Comparison of ENCODE assay signal across 1 cellular context in the genomic region with DNA sequence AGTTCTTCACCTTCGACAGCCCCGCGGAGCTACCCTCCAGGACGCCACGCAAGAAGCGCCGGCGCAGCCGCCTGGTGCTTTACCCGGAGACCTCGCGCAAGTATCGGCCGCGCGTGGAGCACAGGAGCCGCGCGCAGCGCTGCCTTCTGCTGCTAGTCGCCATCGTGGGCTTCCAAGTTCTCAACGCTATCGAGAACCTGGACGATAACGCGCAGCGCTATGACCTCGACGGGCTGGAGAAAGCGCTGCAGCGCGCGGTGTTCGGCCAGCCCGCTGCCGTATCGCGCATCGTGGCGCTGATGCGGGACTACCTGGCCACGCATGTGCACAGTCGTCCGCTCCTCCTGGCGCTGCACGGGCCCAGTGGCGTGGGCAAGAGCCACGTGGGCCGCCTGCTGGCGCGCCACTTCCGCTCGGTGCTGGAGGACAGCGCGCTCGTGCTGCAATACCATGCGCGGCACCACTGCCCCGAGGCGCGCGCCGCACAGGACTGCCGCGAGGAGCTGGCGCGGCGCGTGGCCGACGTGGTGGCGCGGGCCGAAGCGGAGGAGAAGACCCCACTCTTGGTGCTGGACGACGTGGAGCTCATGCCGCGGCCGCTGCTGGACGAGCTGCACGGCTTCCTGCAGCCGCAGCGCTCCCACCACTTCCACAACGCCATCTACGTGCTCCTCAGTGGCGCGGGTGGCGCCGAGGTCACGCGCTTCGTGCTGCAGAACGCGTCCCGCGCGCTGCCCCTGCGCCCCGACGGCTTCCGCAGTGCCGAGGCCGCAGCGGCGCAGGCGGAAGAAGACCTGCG.
TF ChIP-seq lines count a peak whose summit lies in the region.

No MANE protein-coding gene starts in this region.

TF ChIP-seq in HCT116, 20 proteins besides CTCF, POLR2A, EP300 and RAD21 (continued from another document):
- TF ChIP-seq SIN3A (IDR thresholded peaks at IDR 0.05; ENCODE audit: low read depth) (no peak), YY1 (IDR thresholded peaks at IDR 0.05; ENCODE audit: extremely low read depth, insufficient replicate concordance, low read depth, low read length) (no peak), EZH2 (IDR thresholded peaks at IDR 0.05) (no peak), POLR2AphosphoS5 (IDR thresholded peaks at IDR 0.05; ENCODE audit: low read depth, low read length) (no peak), EGR1 (IDR thresholded peaks at IDR 0.05; ENCODE audit: low read depth) (no peak), ELF1 (IDR thresholded peaks at IDR 0.05; ENCODE audit: borderline replicate concordance, low read depth) (no peak), TCF7L2 (IDR thresholded peaks at IDR 0.05; ENCODE audit: borderline replicate concordance, extremely low read depth, insufficient read depth, insufficient read length) (no peak)
- TF ChIP-seq, protein P1, sequence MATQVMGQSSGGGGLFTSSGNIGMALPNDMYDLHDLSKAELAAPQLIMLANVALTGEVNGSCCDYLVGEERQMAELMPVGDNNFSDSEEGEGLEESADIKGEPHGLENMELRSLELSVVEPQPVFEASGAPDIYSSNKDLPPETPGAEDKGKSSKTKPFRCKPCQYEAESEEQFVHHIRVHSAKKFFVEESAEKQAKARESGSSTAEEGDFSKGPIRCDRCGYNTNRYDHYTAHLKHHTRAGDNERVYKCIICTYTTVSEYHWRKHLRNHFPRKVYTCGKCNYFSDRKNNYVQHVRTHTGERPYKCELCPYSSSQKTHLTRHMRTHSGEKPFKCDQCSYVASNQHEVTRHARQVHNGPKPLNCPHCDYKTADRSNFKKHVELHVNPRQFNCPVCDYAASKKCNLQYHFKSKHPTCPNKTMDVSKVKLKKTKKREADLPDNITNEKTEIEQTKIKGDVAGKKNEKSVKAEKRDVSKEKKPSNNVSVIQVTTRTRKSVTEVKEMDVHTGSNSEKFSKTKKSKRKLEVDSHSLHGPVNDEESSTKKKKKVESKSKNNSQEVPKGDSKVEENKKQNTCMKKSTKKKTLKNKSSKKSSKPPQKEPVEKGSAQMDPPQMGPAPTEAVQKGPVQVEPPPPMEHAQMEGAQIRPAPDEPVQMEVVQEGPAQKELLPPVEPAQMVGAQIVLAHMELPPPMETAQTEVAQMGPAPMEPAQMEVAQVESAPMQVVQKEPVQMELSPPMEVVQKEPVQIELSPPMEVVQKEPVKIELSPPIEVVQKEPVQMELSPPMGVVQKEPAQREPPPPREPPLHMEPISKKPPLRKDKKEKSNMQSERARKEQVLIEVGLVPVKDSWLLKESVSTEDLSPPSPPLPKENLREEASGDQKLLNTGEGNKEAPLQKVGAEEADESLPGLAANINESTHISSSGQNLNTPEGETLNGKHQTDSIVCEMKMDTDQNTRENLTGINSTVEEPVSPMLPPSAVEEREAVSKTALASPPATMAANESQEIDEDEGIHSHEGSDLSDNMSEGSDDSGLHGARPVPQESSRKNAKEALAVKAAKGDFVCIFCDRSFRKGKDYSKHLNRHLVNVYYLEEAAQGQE (IDR thresholded peaks at IDR 0.05; ENCODE audit: low read depth) = no peak
- TF ChIP-seq, protein P2, sequence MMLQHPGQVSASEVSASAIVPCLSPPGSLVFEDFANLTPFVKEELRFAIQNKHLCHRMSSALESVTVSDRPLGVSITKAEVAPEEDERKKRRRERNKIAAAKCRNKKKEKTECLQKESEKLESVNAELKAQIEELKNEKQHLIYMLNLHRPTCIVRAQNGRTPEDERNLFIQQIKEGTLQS (IDR thresholded peaks at IDR 0.05) = no peak
